ENCODE assay signal across 2 cellular contexts in the genomic region with DNA sequence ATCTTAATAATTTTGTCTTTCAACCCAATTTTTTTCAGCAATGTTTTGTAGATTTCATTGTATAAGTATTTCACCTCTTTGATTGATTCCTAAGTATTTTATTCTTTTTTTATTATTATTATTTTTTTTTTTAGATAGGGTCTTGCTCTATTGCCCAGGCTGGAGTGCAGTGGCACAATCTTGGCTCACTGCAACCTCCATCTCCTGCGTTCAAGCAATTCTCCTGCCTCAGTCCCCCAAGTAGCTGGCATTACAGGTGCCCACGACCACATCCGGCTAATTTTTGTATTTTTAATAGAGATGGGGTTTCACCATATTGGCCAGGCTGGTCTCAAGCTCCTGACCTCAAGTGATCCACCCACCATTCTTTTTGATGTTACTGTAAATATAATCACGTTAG.
TF ChIP-seq lines count a peak whose summit lies in the region.

No MANE protein-coding gene starts in this region.

TF ChIP-seq in K562, 482 proteins besides CTCF, POLR2A, EP300 and RAD21:
- peak; percentile 52 for TF ChIP-seq ZNF121 (CRISPR knock-in tag; conservative IDR thresholded peaks at IDR 0.05)

TF ChIP-seq in HepG2, 621 proteins besides CTCF, POLR2A, EP300 and RAD21:
- peak; percentile 63; the same call in 1 of the 2 replicates for TF ChIP-seq ZNF121 (CRISPR knock-in tag; IDR thresholded peaks at IDR 0.05)
